14 cellular contexts compared by ENCODE assay signal in genomic region chr10:8402469-8403074, GRCh38.
DNase-seq lines count a peak whose midpoint lies in the region; ATAC-seq and TF ChIP-seq lines count a peak whose summit lies in the region.
"Had no signal": no experiment of that assay in that cellular context is flagged by ENCODE, and none has a peak within 500 bp of the region (broad histone marks: within the 10 kb centered on the region; RNA-seq: fewer than 3 reads in every experiment).

No MANE protein-coding gene starts in this region.

- 40% methylated on average over 11 of the region's 11 CpGs for WGBS in right lobe of liver (ENCODE audit: insufficient coverage, low coverage, low lambda C conversion rate, missing lambda C conversion rate)
- 70 to 76% methylated on average over 11 of the region's 11 CpGs for WGBS in testis, 2 donors

- intact Hi-C loops in right lobe of liver (cut with DNase I) (no loop called here), testis (cut with DNase I; ENCODE audit: low total_unique reads) (no loop called here)

- peak; percentile 88 to 89 for ATAC-seq in activated CD4-positive, CD25-positive, alpha-beta regulatory T cell treated with anti-CD3 and anti-CD28 coated beads, Interleukin-2, amount 50 U/mL, for 24 hours
- ATAC-seq in activated T-cell treated with anti-CD3 and anti-CD28 coated beads, Interleukin-2, amount 50 U/mL, for 4 hours = peak; percentile 94 to 97
- peak; percentile 49 for ATAC-seq in effector memory CD8-positive, alpha-beta T cell (replicated peaks)
- no peak for ATAC-seq in right lobe of liver

- H3K27me3 Mint-ChIP-seq in activated T-cell treated with anti-CD3 and anti-CD28 coated beads, Interleukin-2, amount 50 U/mL, for 4 hours (ENCODE audit: low read depth) = no peaks in the 10 kb centered on the region
- H3K27me3 Mint-ChIP-seq in effector memory CD8-positive, alpha-beta T cell = no peaks in the 10 kb centered on the region

- no peak for DNase-seq in activated CD4-positive, CD25-positive, alpha-beta regulatory T cell treated with anti-CD3 and anti-CD28 coated beads, Interleukin-2, amount 50 U/mL, for 72 hours
- peak; percentile 23 for DNase-seq in activated T-cell treated with anti-CD3 and anti-CD28 coated beads, Interleukin-2, amount 50 U/mL, for 4 hours
- peak in 1 of 3 experiments; percentile 12 for DNase-seq in effector memory CD8-positive, alpha-beta T cell
- DNase-seq in stimulated activated naive CD4-positive, alpha-beta T cell treated with Interleukin-2 at 50 U/mL for 16 hours (lab: John Stamatoyannopoulos, UW) = peak; percentile 45
- no peak for DNase-seq in right lobe of liver
- DNase-seq in testis = no peak
- no peak for DNase-seq in DMS114 treated with DMSO at 0.1 percent for 48 hours (lab: John Stamatoyannopoulos, UW; ENCODE audit: unreplicated experiment)
- DNase-seq: endodermal cell, MV-4-11, NCI-H2227 treated with DMSO at 0.1 percent for 48 hours, OCI-M1, SW 1271 had no signal

- H3K27ac ChIP-seq in right lobe of liver (no peak overlapping the region), testis (no peak overlapping the region)
- H3K27ac ChIP-seq: 22Rv1 had no signal

- H3K36me3 Mint-ChIP-seq in activated T-cell treated with anti-CD3 and anti-CD28 coated beads, Interleukin-2, amount 50 U/mL, for 4 hours (ENCODE audit: insufficient read depth) = no peaks in the 10 kb centered on the region
- H3K36me3 Mint-ChIP-seq in effector memory CD8-positive, alpha-beta T cell (ENCODE audit: insufficient read depth) = peaks cover 9% of the 10 kb centered on the region

- H3K4me1 ChIP-seq in right lobe of liver (no peaks in the 10 kb centered on the region), testis (no peaks in the 10 kb centered on the region)

- H3K4me3 Mint-ChIP-seq in activated T-cell treated with anti-CD3 and anti-CD28 coated beads, Interleukin-2, amount 50 U/mL, for 4 hours = peak overlapping the region; percentile 44
- H3K4me3 Mint-ChIP-seq in effector memory CD8-positive, alpha-beta T cell = peak overlapping the region; percentile 58 to 82
- H3K4me3 Mint-ChIP-seq: endodermal cell had no signal

- peak overlapping the region; percentile 97 to 98 for H3K27ac Mint-ChIP-seq in effector memory CD8-positive, alpha-beta T cell
- H3K27ac Mint-ChIP-seq: endodermal cell had no signal

- H3K36me3 ChIP-seq in right lobe of liver (no peaks in the 10 kb centered on the region), testis (ENCODE audit: low read depth, missing control alignments) (no peaks in the 10 kb centered on the region)

- H3K9me3 Mint-ChIP-seq in activated T-cell treated with anti-CD3 and anti-CD28 coated beads, Interleukin-2, amount 50 U/mL, for 4 hours = no peaks in the 10 kb centered on the region
- no peaks in the 10 kb centered on the region for H3K9me3 Mint-ChIP-seq in effector memory CD8-positive, alpha-beta T cell
- H3K9me3 Mint-ChIP-seq: endodermal cell had no signal

- TF ChIP-seq POLR2A in right lobe of liver (IDR thresholded peaks at IDR 0.05) (no peak), testis (IDR thresholded peaks at IDR 0.05) (no peak)

- H3K27me3 ChIP-seq in right lobe of liver (no peaks in the 10 kb centered on the region), testis (no peaks in the 10 kb centered on the region)

- H3K4me1 Mint-ChIP-seq in activated T-cell treated with anti-CD3 and anti-CD28 coated beads, Interleukin-2, amount 50 U/mL, for 4 hours (ENCODE audit: low read depth) = peaks cover 87% of the 10 kb centered on the region
- peaks cover 62 to 65% of the 10 kb centered on the region in 2 donors for H3K4me1 Mint-ChIP-seq in effector memory CD8-positive, alpha-beta T cell (ENCODE audit: low read depth in 2 of 2)

- H3K9me3 ChIP-seq in right lobe of liver (no peaks in the 10 kb centered on the region), testis (no peaks in the 10 kb centered on the region)

- no peak for TF ChIP-seq CTCF in right lobe of liver (IDR thresholded peaks at IDR 0.05)
- TF ChIP-seq CTCF in testis (IDR thresholded peaks at IDR 0.05) = no peak

- H3K4me3 ChIP-seq in right lobe of liver (no peak overlapping the region), testis (no peak overlapping the region)

Comparison
In these comparisons a context has a peak if more than half of its experiments do, and no peak if none do; other contexts are left out.
1. ATAC-seq: peak in activated CD4-positive, CD25-positive, alpha-beta regulatory T cell treated with anti-CD3 and anti-CD28 coated beads, Interleukin-2, amount 50 U/mL, for 24 hours (2 of 2), activated T-cell treated with anti-CD3 and anti-CD28 coated beads, Interleukin-2, amount 50 U/mL, for 4 hours (2 of 2) and effector memory CD8-positive, alpha-beta T cell (single experiment); none in right lobe of liver (0 of 4).
2. DNase-seq: peak in activated T-cell treated with anti-CD3 and anti-CD28 coated beads, Interleukin-2, amount 50 U/mL, for 4 hours (single experiment) and stimulated activated naive CD4-positive, alpha-beta T cell treated with Interleukin-2 at 50 U/mL for 16 hours (single experiment); none in activated CD4-positive, CD25-positive, alpha-beta regulatory T cell treated with anti-CD3 and anti-CD28 coated beads, Interleukin-2, amount 50 U/mL, for 72 hours (single experiment), right lobe of liver (0 of 3), testis (single experiment) and DMS114 treated with DMSO at 0.1 percent for 48 hours (single experiment).